ENCODE assay signal across 1 cellular context in the genomic region with DNA sequence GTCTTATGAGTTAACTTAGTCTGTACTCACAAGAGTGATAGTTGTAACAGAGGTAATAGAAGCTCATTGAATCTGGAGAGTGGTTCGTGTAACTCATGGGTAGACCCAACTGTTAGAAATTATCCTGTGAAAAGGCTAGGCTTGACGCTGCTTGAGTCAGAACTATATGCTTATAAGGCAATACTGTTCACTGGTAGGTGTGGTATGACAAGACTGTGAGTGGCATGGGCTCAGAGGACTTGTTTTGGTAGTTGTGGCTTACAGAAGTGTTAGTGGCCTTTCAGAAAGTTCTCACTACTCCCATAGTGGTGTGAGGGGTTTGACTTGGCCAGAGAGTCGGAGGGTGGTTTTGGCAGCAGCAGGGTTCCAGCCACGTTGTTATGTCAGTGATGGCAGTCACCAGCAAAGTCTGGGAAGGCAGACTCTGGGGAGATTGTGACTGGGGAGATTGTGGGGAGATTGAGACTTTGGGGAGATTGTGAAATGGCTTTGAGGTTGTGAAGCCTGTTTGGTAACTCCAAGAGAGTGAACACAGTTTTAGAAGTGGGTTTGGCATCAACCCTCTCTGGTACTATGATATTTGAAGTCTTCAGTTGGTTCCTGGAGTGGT. TPM values are rescaled to one million over a fixed set of nuclear protein-coding genes. Genes with fewer than 3 reads are reported as not detected.
"Had no signal": no experiment of that assay in that cellular context is flagged by ENCODE, and none has a peak within 500 bp of the region (broad histone marks: within the 10 kb centered on the region; RNA-seq: fewer than 3 reads in every experiment).

No MANE protein-coding gene starts in this region.

RNA-seq across cellular contexts. Expression of gene CD8A, which starts 48.7 kb away (rescaled TPM):
- total RNA-seq: MCF 10A had no signal
